39 cellular contexts compared by ENCODE assay signal in genomic region chr2:130918421-130918820, GRCh38.
"Had no signal": no experiment of that assay in that cellular context is flagged by ENCODE, and none has a peak within 500 bp of the region (broad histone marks: within the 10 kb centered on the region; RNA-seq: fewer than 3 reads in every experiment).

No MANE protein-coding gene starts in this region.

- H3K9me3 Mint-ChIP-seq: activated CD8-positive, alpha-beta T cell treated with anti-CD3 and anti-CD28 coated beads for 36 hours; activated naive CD4-positive, alpha-beta T cell treated with anti-CD3 and anti-CD28 coated beads, Interleukin-2, amount 50 U/mL, for 24 hours; activated T-cell treated with anti-CD3 and anti-CD28 coated beads, Interleukin-2, amount 50 U/mL, for 72 hours; activated T-helper 2 cell treated with anti-CD3 and anti-CD28 coated beads, Interferon-gamma antibody, Interleukin-2, Interleukin-4, amounts not matched to agents 10 μg/mL and 5 μg/mL and 100 μg/mL, durations not matched to agents 14 hours and 24 hours and 36 hours had no signal

- DNase-seq: activated CD4-positive, alpha-beta T cell treated with anti-CD3 and anti-CD28 coated beads for 1 hour; activated CD4-positive, alpha-beta T cell treated with anti-CD3 and anti-CD28 coated beads for 48 hours; activated CD4-positive, alpha-beta T cell treated with anti-CD3 and anti-CD28 coated beads, Interleukin-2, amount 50 U/mL, for 4 hours; activated CD4-positive, CD25-positive, alpha-beta regulatory T cell; activated CD8-positive, alpha-beta T cell treated with anti-CD3 and anti-CD28 coated beads for 36 hours; activated gamma-delta T cell; activated naive CD4-positive, alpha-beta T cell treated with Interleukin-2 at 50 U/mL for 16 hours; activated T-cell treated with anti-CD3 and anti-CD28 coated beads, Interleukin-2, amount 50 U/mL, for 1 hour; activated T-cell treated with anti-CD3 and anti-CD28 coated beads, Interleukin-2, amount 50 U/mL, for 72 hours; adrenal gland; body of pancreas; Kasumi-1; KG1; MG63; MV-4-11; NCI-H1092; NCI-H1436 treated with DMSO at 0.1 percent for 48 hours; NCI-H187; NCI-H2029 treated with DMSO at 0.1 percent for 48 hours; NCI-H2107; NCI-H2171; NCI-H446 treated with DMSO at 0.1 percent for 48 hours; NCI-H524; NCI-H69; NCI-H82; NK-92 treated with Interleukin-12 subunit alpha and Interleukin-12 subunit beta, amount 100 ng/mL, for 24 hours; PC-3; Peyer's patch; RPMI8226; SIG-M5; T-helper 1 cell; T-helper 2 cell; T-helper 9 cell had no signal

- H3K4me1 ChIP-seq: adrenal gland, breast epithelium, Peyer's patch had no signal

- H3K27ac ChIP-seq: adrenal gland, body of pancreas, breast epithelium, Peyer's patch, VCaP had no signal

- H3K4me1 Mint-ChIP-seq: activated naive CD4-positive, alpha-beta T cell treated with anti-CD3 and anti-CD28 coated beads, Interleukin-2, amount 50 U/mL, for 24 hours had no signal

- H3K4me3 ChIP-seq: adrenal gland, body of pancreas, breast epithelium, MG63, Peyer's patch had no signal

- H3K9me3 ChIP-seq: adrenal gland, body of pancreas, breast epithelium, MG63, Peyer's patch had no signal

- H3K36me3 ChIP-seq: adrenal gland, breast epithelium, MG63, Peyer's patch had no signal

- H3K36me3 Mint-ChIP-seq: activated naive CD4-positive, alpha-beta T cell treated with anti-CD3 and anti-CD28 coated beads, Interleukin-2, amount 50 U/mL, for 24 hours had no signal

- H3K4me3 Mint-ChIP-seq: activated CD8-positive, alpha-beta T cell treated with anti-CD3 and anti-CD28 coated beads for 36 hours; activated naive CD4-positive, alpha-beta T cell treated with anti-CD3 and anti-CD28 coated beads, Interleukin-2, amount 50 U/mL, for 24 hours; activated T-cell treated with anti-CD3 and anti-CD28 coated beads, Interleukin-2, amount 50 U/mL, for 72 hours had no signal

- H3K27me3 ChIP-seq: body of pancreas, MG63, Peyer's patch had no signal

- H3K27ac Mint-ChIP-seq: activated CD8-positive, alpha-beta T cell treated with anti-CD3 and anti-CD28 coated beads for 36 hours; activated naive CD4-positive, alpha-beta T cell treated with anti-CD3 and anti-CD28 coated beads, Interleukin-2, amount 50 U/mL, for 24 hours; activated T-cell treated with anti-CD3 and anti-CD28 coated beads, Interleukin-2, amount 50 U/mL, for 72 hours; activated T-helper 2 cell treated with anti-CD3 and anti-CD28 coated beads, Interferon-gamma antibody, Interleukin-2, Interleukin-4, amounts not matched to agents 10 μg/mL and 5 μg/mL and 100 μg/mL, durations not matched to agents 14 hours and 24 hours and 36 hours had no signal

- ATAC-seq: activated CD8-positive, alpha-beta T cell treated with anti-CD3 and anti-CD28 coated beads for 36 hours; activated T-cell treated with anti-CD3 and anti-CD28 coated beads, Interleukin-2, amount 50 U/mL, for 72 hours; body of pancreas; PC-3; Right ventricle myocardium inferior; SK-N-SH treated with all-trans-retinoic acid at 6 μM for 48 hours had no signal
